In genomic region chr5:3191585-3191984, GRCh38 we compare ENCODE assay signal across 27 cellular contexts.
"Had no signal": no experiment of that assay in that cellular context is flagged by ENCODE, and none has a peak within 500 bp of the region (broad histone marks: within the 10 kb centered on the region; RNA-seq: fewer than 3 reads in every experiment).

No MANE protein-coding gene starts in this region.

- H3K4me1 ChIP-seq: stomach, suprapubic skin, testis, thyroid gland, tibial artery, tibial nerve, transverse colon, upper lobe of right lung, uterus, vagina had no signal

- ATAC-seq: stimulated activated effector memory CD8-positive, alpha-beta T cell treated with anti-CD3 and anti-CD28 coated beads, Interleukin-12 subunit alpha, Interleukin-12 subunit beta, amount 100 ng/mL, for 72 hours; stimulated activated memory B cell treated with anti-CD40 and anti-IgM and Interleukin-4, amounts not matched to agents 10 μg/mL and 1 μg/mL and 100 μg/mL, for 72 hours; stimulated activated naive B cell treated with anti-CD40 and anti-IgM and Interleukin-4, amounts not matched to agents 10 μg/mL and 1 μg/mL and 100 μg/mL, for 72 hours; stimulated activated naive CD8-positive, alpha-beta T cell treated with anti-CD3 and anti-CD28 coated beads, Interleukin-15, amount 100 ng/mL, for 72 hours; stimulated activated naive CD8-positive, alpha-beta T cell treated with anti-CD3 and anti-CD28 coated beads, Interleukin-15, Interleukin-2, amounts not matched to agents 100 U/mL and 50 U/mL, for 24 hours; upper lobe of right lung had no signal

- H3K27ac Mint-ChIP-seq: stimulated activated effector memory CD8-positive, alpha-beta T cell treated with anti-CD3 and anti-CD28 coated beads, Interleukin-12 subunit alpha, Interleukin-12 subunit beta, amount 100 ng/mL, for 72 hours; stimulated activated memory B cell treated with anti-CD40 and anti-IgM and Interleukin-4, amounts not matched to agents 10 μg/mL and 1 μg/mL and 100 μg/mL, for 72 hours; stimulated activated naive B cell treated with anti-CD40 and anti-IgM and Interleukin-4, amounts not matched to agents 10 μg/mL and 1 μg/mL and 100 μg/mL, for 72 hours; stimulated activated naive CD8-positive, alpha-beta T cell treated with anti-CD3 and anti-CD28 coated beads, Interleukin-15, amount 100 ng/mL, for 72 hours; stimulated activated naive CD8-positive, alpha-beta T cell treated with anti-CD3 and anti-CD28 coated beads, Interleukin-15, Interleukin-2, amounts not matched to agents 100 ng/mL and 50 ng/mL, for 24 hours; type B pancreatic cell had no signal

- H3K4me3 ChIP-seq: stomach, suprapubic skin, testis, thoracic aorta, thyroid gland, tibial artery, tibial nerve, transverse colon, upper lobe of left lung, upper lobe of right lung, uterus, vagina had no signal

- H3K27me3 ChIP-seq: testis, thyroid gland, tibial nerve, upper lobe of left lung, uterus, vagina had no signal

- H3K36me3 Mint-ChIP-seq: stimulated activated effector memory CD8-positive, alpha-beta T cell treated with anti-CD3 and anti-CD28 coated beads, Interleukin-12 subunit alpha, Interleukin-12 subunit beta, amount 100 ng/mL, for 72 hours; stimulated activated memory B cell treated with anti-CD40 and anti-IgM and Interleukin-4, amounts not matched to agents 10 μg/mL and 1 μg/mL and 100 μg/mL, for 72 hours; stimulated activated naive B cell treated with anti-CD40 and anti-IgM and Interleukin-4, amounts not matched to agents 10 μg/mL and 1 μg/mL and 100 μg/mL, for 72 hours; type B pancreatic cell had no signal

- H3K4me3 Mint-ChIP-seq: stimulated activated effector memory CD8-positive, alpha-beta T cell treated with anti-CD3 and anti-CD28 coated beads, Interleukin-12 subunit alpha, Interleukin-12 subunit beta, amount 100 ng/mL, for 72 hours; stimulated activated memory B cell treated with anti-CD40 and anti-IgM and Interleukin-4, amounts not matched to agents 10 μg/mL and 1 μg/mL and 100 μg/mL, for 72 hours; stimulated activated naive B cell treated with anti-CD40 and anti-IgM and Interleukin-4, amounts not matched to agents 10 μg/mL and 1 μg/mL and 100 μg/mL, for 72 hours; stimulated activated naive CD8-positive, alpha-beta T cell treated with anti-CD3 and anti-CD28 coated beads, Interleukin-15, amount 100 ng/mL, for 72 hours; stimulated activated naive CD8-positive, alpha-beta T cell treated with anti-CD3 and anti-CD28 coated beads, Interleukin-15, Interleukin-2, amounts not matched to agents 100 ng/mL and 50 ng/mL, for 24 hours; type B pancreatic cell had no signal

- H3K9me3 Mint-ChIP-seq: stimulated activated effector memory CD8-positive, alpha-beta T cell treated with anti-CD3 and anti-CD28 coated beads, Interleukin-12 subunit alpha, Interleukin-12 subunit beta, amount 100 ng/mL, for 72 hours; stimulated activated memory B cell treated with anti-CD40 and anti-IgM and Interleukin-4, amounts not matched to agents 10 μg/mL and 1 μg/mL and 100 μg/mL, for 72 hours; stimulated activated naive CD8-positive, alpha-beta T cell treated with anti-CD3 and anti-CD28 coated beads, Interleukin-15, amount 100 ng/mL, for 72 hours; type B pancreatic cell had no signal

- H3K27ac ChIP-seq: stomach, suprapubic skin, testis, thoracic aorta, thyroid gland, tibial artery, tibial nerve, transverse colon, upper lobe of left lung, upper lobe of right lung, uterus, vagina had no signal

- DNase-seq: stimulated activated CD4-positive, alpha-beta T cell treated with anti-CD3 and anti-CD28 coated beads, Interleukin-2, amount 100 ng/mL, for 48 hours; stimulated activated CD4-positive, alpha-beta T cell treated with anti-CD3 and anti-CD28 coated beads, Interleukin-4, amount 100 ng/mL, for 1 hour; stimulated activated CD4-positive, alpha-beta T cell treated with anti-CD3 and anti-CD28 coated beads, Interleukin-4, amount 100 ng/mL, for 24 hours; stimulated activated CD4-positive, alpha-beta T cell treated with anti-CD3 and anti-CD28 coated beads, Interleukin-4, amount 100 ng/mL, for 4 hours; stimulated activated naive B cell treated with anti-CD40 and anti-IgM and Interleukin-4, amounts not matched to agents 10 μg/mL and 1 μg/mL and 100 μg/mL, for 72 hours; stimulated activated naive CD4-positive, alpha-beta T cell; stimulated activated naive CD4-positive, alpha-beta T cell treated with Interleukin-2 at 50 U/mL for 16 hours; stimulated activated naive CD8-positive, alpha-beta T cell treated with anti-CD3 and anti-CD28 coated beads, Interleukin-15, amount 100 ng/mL, for 72 hours; stimulated activated naive CD8-positive, alpha-beta T cell treated with anti-CD3 and anti-CD28 coated beads, Interleukin-15, Interleukin-2, amounts not matched to agents 100 U/mL and 50 U/mL, for 24 hours; stomach; substantia nigra; testis; thyroid gland; tibial artery; transverse colon; trophoblast cell; upper lobe of left lung; upper lobe of right lung; uterus had no signal

- H3K27me3 Mint-ChIP-seq: stimulated activated memory B cell treated with anti-CD40 and anti-IgM and Interleukin-4, amounts not matched to agents 10 μg/mL and 1 μg/mL and 100 μg/mL, for 72 hours; stimulated activated naive B cell treated with anti-CD40 and anti-IgM and Interleukin-4, amounts not matched to agents 10 μg/mL and 1 μg/mL and 100 μg/mL, for 72 hours had no signal

- H3K4me1 Mint-ChIP-seq: stimulated activated effector memory CD8-positive, alpha-beta T cell treated with anti-CD3 and anti-CD28 coated beads, Interleukin-12 subunit alpha, Interleukin-12 subunit beta, amount 100 ng/mL, for 72 hours; stimulated activated memory B cell treated with anti-CD40 and anti-IgM and Interleukin-4, amounts not matched to agents 10 μg/mL and 1 μg/mL and 100 μg/mL, for 72 hours; stimulated activated naive B cell treated with anti-CD40 and anti-IgM and Interleukin-4, amounts not matched to agents 10 μg/mL and 1 μg/mL and 100 μg/mL, for 72 hours; stimulated activated naive CD8-positive, alpha-beta T cell treated with anti-CD3 and anti-CD28 coated beads, Interleukin-15, amount 100 ng/mL, for 72 hours had no signal

- H3K9me3 ChIP-seq: stomach, suprapubic skin, testis, thoracic aorta, thyroid gland, tibial artery, tibial nerve, transverse colon, upper lobe of left lung, upper lobe of right lung, uterus, vagina had no signal

- H3K36me3 ChIP-seq: stomach, suprapubic skin, thoracic aorta, thyroid gland, tibial artery, tibial nerve, transverse colon, upper lobe of left lung, upper lobe of right lung, uterus, vagina had no signal
